ENCODE assay signal across 26 cellular contexts in genomic region chr10:56928717-56929116, GRCh38.
"Had no signal": no experiment of that assay in that cellular context is flagged by ENCODE, and none has a peak within 500 bp of the region (broad histone marks: within the 10 kb centered on the region; RNA-seq: fewer than 3 reads in every experiment).

No MANE protein-coding gene starts in this region.

- H3K27ac Mint-ChIP-seq: activated B cell treated with CpG ODN at 0.5 μM for 24 hours; activated CD4-positive, alpha-beta T cell treated with anti-CD3 and anti-CD28 coated beads for 36 hours; activated naive CD8-positive, alpha-beta T cell; activated T-cell treated with anti-CD3 and anti-CD28 coated beads, Interleukin-2, amount 50 U/mL, for 24 hours; activated T-helper 2 cell treated with anti-CD3 and anti-CD28 coated beads, Interferon-gamma antibody, Interleukin-2, Interleukin-4, amounts not matched to agents 10 μg/mL and 5 μg/mL and 100 μg/mL, durations not matched to agents 14 hours and 24 hours and 36 hours; natural killer cell; progenitor cell of endocrine pancreas; stimulated activated naive B cell treated with anti-CD40 and anti-IgM and Interleukin-4, amounts not matched to agents 10 μg/mL and 1 μg/mL and 100 μg/mL, for 72 hours had no signal

- H3K4me1 Mint-ChIP-seq: activated B cell treated with CpG ODN at 0.5 μM for 24 hours; activated CD4-positive, alpha-beta T cell treated with anti-CD3 and anti-CD28 coated beads for 36 hours; natural killer cell; stimulated activated naive B cell treated with anti-CD40 and anti-IgM and Interleukin-4, amounts not matched to agents 10 μg/mL and 1 μg/mL and 100 μg/mL, for 72 hours had no signal

- H3K27me3 Mint-ChIP-seq: activated B cell treated with CpG ODN at 0.5 μM for 24 hours; activated CD4-positive, alpha-beta T cell treated with anti-CD3 and anti-CD28 coated beads for 36 hours; activated naive CD8-positive, alpha-beta T cell; activated T-cell treated with anti-CD3 and anti-CD28 coated beads, Interleukin-2, amount 50 U/mL, for 24 hours; progenitor cell of endocrine pancreas; stimulated activated naive B cell treated with anti-CD40 and anti-IgM and Interleukin-4, amounts not matched to agents 10 μg/mL and 1 μg/mL and 100 μg/mL, for 72 hours had no signal

- H3K4me3 Mint-ChIP-seq: activated B cell treated with CpG ODN at 0.5 μM for 24 hours; activated CD4-positive, alpha-beta T cell treated with anti-CD3 and anti-CD28 coated beads for 36 hours; activated naive CD8-positive, alpha-beta T cell; activated T-cell treated with anti-CD3 and anti-CD28 coated beads, Interleukin-2, amount 50 U/mL, for 24 hours; natural killer cell; stimulated activated naive B cell treated with anti-CD40 and anti-IgM and Interleukin-4, amounts not matched to agents 10 μg/mL and 1 μg/mL and 100 μg/mL, for 72 hours had no signal

- DNase-seq: activated B cell treated with CpG ODN at 0.5 μM for 24 hours; activated CD4-positive, alpha-beta T cell treated with anti-CD3 and anti-CD28 coated beads for 36 hours; activated CD4-positive, alpha-beta T cell treated with anti-CD3 and anti-CD28 coated beads, Interleukin-2, amount 50 U/mL, for 4 hours; activated CD8-positive, alpha-beta memory T cell treated with anti-CD3 and anti-CD28 coated beads for 24 hours; activated CD8-positive, alpha-beta memory T cell treated with anti-CD3 and anti-CD28 coated beads, Interleukin-2, amount 50 U/mL, for 4 hours; activated naive CD4-positive, alpha-beta T cell; activated T-cell treated with anti-CD3 and anti-CD28 coated beads, Interleukin-2, amount 50 U/mL, for 24 hours; brain microvascular endothelial cell; caudate nucleus; dermis blood vessel endothelial cell; effector CD8-positive, alpha-beta T cell; midbrain; natural killer cell; retina; stimulated activated CD4-positive, alpha-beta T cell treated with anti-CD3 and anti-CD28 coated beads, Interleukin-2, amount 100 ng/mL, for 48 hours; stimulated activated CD8-positive, alpha-beta memory T cell treated with anti-CD3 and anti-CD28 coated beads, Interleukin-4, amount 100 ng/mL, for 48 hours; stimulated activated naive B cell treated with anti-CD40 and anti-IgM and Interleukin-4, amounts not matched to agents 10 μg/mL and 1 μg/mL and 100 μg/mL, for 72 hours; T1000 had no signal

- H3K36me3 ChIP-seq: adrenal gland, ascending aorta, brain microvascular endothelial cell, vagina had no signal

- H3K27ac ChIP-seq: adrenal gland, ascending aorta, brain microvascular endothelial cell, vagina had no signal

- H3K9me3 ChIP-seq: ascending aorta, vagina had no signal

- H3K4me3 ChIP-seq: adrenal gland, ascending aorta, lung, vagina had no signal

- H3K27me3 ChIP-seq: adrenal gland, ascending aorta, brain microvascular endothelial cell, vagina had no signal

- ATAC-seq: activated CD4-positive, alpha-beta T cell treated with anti-CD3 and anti-CD28 coated beads for 36 hours; esophagus mucosa; natural killer cell; stimulated activated naive B cell treated with anti-CD40 and anti-IgM and Interleukin-4, amounts not matched to agents 10 μg/mL and 1 μg/mL and 100 μg/mL, for 72 hours had no signal

- H3K4me1 ChIP-seq: adrenal gland, ascending aorta, vagina had no signal

- H3K36me3 Mint-ChIP-seq: activated naive CD8-positive, alpha-beta T cell; stimulated activated naive B cell treated with anti-CD40 and anti-IgM and Interleukin-4, amounts not matched to agents 10 μg/mL and 1 μg/mL and 100 μg/mL, for 72 hours had no signal
